Comparison of ENCODE assay signal across 1 cellular context in the genomic region with DNA sequence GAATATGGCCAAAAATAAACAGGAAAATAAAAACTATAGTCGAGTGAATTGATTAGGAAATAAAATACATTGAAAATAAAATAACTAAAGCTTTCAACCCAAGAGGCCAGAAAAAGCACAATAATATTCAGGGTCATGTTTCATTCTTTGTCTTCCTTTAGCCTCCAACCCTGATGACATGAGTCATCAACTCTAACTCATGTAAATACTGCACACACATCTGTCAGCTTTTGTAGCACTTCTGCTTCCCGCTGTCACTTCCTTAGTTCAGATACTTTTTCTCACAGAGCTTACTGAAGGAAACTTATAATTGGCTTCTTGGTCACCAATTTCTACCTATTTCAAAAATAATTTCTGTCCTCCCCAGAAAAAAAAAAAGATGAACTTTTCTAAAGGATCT.
TF ChIP-seq lines count a peak whose summit lies in the region.

No MANE protein-coding gene starts in this region.

TF ChIP-seq in K562, 482 proteins besides CTCF, POLR2A, EP300 and RAD21 (continued from another document and continues in another):
- TF ChIP-seq GTF3C2 (IDR thresholded peaks at IDR 0.05; ENCODE audit: borderline replicate concordance, extremely low read depth, insufficient read length) = no peak
- no peak for TF ChIP-seq XRCC3 (IDR thresholded peaks at IDR 0.05)
- no peak for TF ChIP-seq BRCA1 (IDR thresholded peaks at IDR 0.05)
- no peak for TF ChIP-seq BRCA1 (CRISPR knock-in tag; IDR thresholded peaks at IDR 0.05)
- no peak for TF ChIP-seq HMGN3 (IDR thresholded peaks at IDR 0.05; ENCODE audit: borderline replicate concordance, extremely low read depth, insufficient read length, low read depth, low read length)
- no peak for TF ChIP-seq HIVEP1 (CRISPR knock-in tag; IDR thresholded peaks at IDR 0.05)
- TF ChIP-seq, protein P1, sequence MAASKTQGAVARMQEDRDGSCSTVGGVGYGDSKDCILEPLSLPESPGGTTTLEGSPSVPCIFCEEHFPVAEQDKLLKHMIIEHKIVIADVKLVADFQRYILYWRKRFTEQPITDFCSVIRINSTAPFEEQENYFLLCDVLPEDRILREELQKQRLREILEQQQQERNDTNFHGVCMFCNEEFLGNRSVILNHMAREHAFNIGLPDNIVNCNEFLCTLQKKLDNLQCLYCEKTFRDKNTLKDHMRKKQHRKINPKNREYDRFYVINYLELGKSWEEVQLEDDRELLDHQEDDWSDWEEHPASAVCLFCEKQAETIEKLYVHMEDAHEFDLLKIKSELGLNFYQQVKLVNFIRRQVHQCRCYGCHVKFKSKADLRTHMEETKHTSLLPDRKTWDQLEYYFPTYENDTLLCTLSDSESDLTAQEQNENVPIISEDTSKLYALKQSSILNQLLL (CRISPR knock-in tag; IDR thresholded peaks at IDR 0.05; ENCODE audit: borderline replicate concordance) = no peak
- no peak for TF ChIP-seq DMBX1 (CRISPR knock-in tag; IDR thresholded peaks at IDR 0.05; ENCODE audit: borderline replicate concordance)
- TF ChIP-seq XRCC4 (IDR thresholded peaks at IDR 0.05; ENCODE audit: extremely low read depth, insufficient read depth, insufficient read length) = no peak
- TF ChIP-seq ZNF212 (CRISPR knock-in tag; IDR thresholded peaks at IDR 0.05) = no peak
- no peak for TF ChIP-seq FOXP1 (CRISPR knock-in tag; IDR thresholded peaks at IDR 0.05)
- no peak for TF ChIP-seq CHCHD3 (CRISPR knock-in tag; IDR thresholded peaks at IDR 0.05)
- peak; percentile 88 for TF ChIP-seq SOX6 (IDR thresholded peaks at IDR 0.05)
- TF ChIP-seq NCOA4 (IDR thresholded peaks at IDR 0.05; ENCODE audit: partially characterized antibody) = no peak
- no peak for TF ChIP-seq ELF4 (CRISPR knock-in tag; IDR thresholded peaks at IDR 0.05)
- TF ChIP-seq POLR2B (IDR thresholded peaks at IDR 0.05; ENCODE audit: low read depth, partially characterized antibody) = no peak
- no peak for TF ChIP-seq ZBTB17 (CRISPR knock-in tag; IDR thresholded peaks at IDR 0.05)
- no peak for TF ChIP-seq MCM2 (IDR thresholded peaks at IDR 0.05; ENCODE audit: low read depth)
- no peak for TF ChIP-seq SMC3 (conservative IDR thresholded peaks at IDR 0.05; ENCODE audit: insufficient read depth, low read depth, low read length)
- TF ChIP-seq RHOXF2B (CRISPR knock-in tag; conservative IDR thresholded peaks at IDR 0.05) = no peak
- no peak for TF ChIP-seq ZNF639 (CRISPR knock-in tag; conservative IDR thresholded peaks at IDR 0.05 in 1 of 2, IDR thresholded peaks at IDR 0.05 in 1 of 2)
- no peak for TF ChIP-seq ARHGAP35 (IDR thresholded peaks at IDR 0.05; ENCODE audit: partially characterized antibody)
- TF ChIP-seq ZNF165 (CRISPR knock-in tag; IDR thresholded peaks at IDR 0.05; ENCODE audit: borderline replicate concordance) = no peak
- TF ChIP-seq, protein P2, sequence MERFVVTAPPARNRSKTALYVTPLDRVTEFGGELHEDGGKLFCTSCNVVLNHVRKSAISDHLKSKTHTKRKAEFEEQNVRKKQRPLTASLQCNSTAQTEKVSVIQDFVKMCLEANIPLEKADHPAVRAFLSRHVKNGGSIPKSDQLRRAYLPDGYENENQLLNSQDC (CRISPR knock-in tag; IDR thresholded peaks at IDR 0.05) = no peak
- TF ChIP-seq NR2C2 (CRISPR knock-in tag; IDR thresholded peaks at IDR 0.05) = no peak
- peak; percentile 63 for TF ChIP-seq NR2C2 (tag; IDR thresholded peaks at IDR 0.05)
- TF ChIP-seq, protein P3, sequence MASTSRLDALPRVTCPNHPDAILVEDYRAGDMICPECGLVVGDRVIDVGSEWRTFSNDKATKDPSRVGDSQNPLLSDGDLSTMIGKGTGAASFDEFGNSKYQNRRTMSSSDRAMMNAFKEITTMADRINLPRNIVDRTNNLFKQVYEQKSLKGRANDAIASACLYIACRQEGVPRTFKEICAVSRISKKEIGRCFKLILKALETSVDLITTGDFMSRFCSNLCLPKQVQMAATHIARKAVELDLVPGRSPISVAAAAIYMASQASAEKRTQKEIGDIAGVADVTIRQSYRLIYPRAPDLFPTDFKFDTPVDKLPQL (IDR thresholded peaks at IDR 0.05; ENCODE audit: extremely low read depth, insufficient read length) = no peak
- no peak for TF ChIP-seq POLR3A (IDR thresholded peaks at IDR 0.05; ENCODE audit: borderline replicate concordance, extremely low read depth, insufficient read depth, insufficient read length)
- TF ChIP-seq MED1 (CRISPR knock-in tag; IDR thresholded peaks at IDR 0.05; ENCODE audit: borderline replicate concordance) = no peak
- TF ChIP-seq TGIF2 (CRISPR knock-in tag; IDR thresholded peaks at IDR 0.05) = no peak
- TF ChIP-seq, protein P4, sequence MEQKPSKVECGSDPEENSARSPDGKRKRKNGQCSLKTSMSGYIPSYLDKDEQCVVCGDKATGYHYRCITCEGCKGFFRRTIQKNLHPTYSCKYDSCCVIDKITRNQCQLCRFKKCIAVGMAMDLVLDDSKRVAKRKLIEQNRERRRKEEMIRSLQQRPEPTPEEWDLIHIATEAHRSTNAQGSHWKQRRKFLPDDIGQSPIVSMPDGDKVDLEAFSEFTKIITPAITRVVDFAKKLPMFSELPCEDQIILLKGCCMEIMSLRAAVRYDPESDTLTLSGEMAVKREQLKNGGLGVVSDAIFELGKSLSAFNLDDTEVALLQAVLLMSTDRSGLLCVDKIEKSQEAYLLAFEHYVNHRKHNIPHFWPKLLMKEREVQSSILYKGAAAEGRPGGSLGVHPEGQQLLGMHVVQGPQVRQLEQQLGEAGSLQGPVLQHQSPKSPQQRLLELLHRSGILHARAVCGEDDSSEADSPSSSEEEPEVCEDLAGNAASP (IDR thresholded peaks at IDR 0.05) = no peak
- no peak for TF ChIP-seq ZNF121 (CRISPR knock-in tag; conservative IDR thresholded peaks at IDR 0.05)
- TF ChIP-seq ILF3 (IDR thresholded peaks at IDR 0.05; ENCODE audit: borderline replicate concordance) = no peak
- peak; percentile 64 for TF ChIP-seq ZFP36 (IDR thresholded peaks at IDR 0.05; ENCODE audit: low read depth, low read length, partially characterized antibody)
- TF ChIP-seq SAP30 (IDR thresholded peaks at IDR 0.05; ENCODE audit: borderline replicate concordance, insufficient read depth, low read depth, low read length, poor library complexity, severe bottlenecking) = no peak
- no peak for TF ChIP-seq CBX5 (IDR thresholded peaks at IDR 0.05; ENCODE audit: borderline replicate concordance, low read depth)
- peak; percentile 47 for TF ChIP-seq FOS (IDR thresholded peaks at IDR 0.05; ENCODE audit: extremely low read depth, insufficient read length)
- TF ChIP-seq MCM5 (IDR thresholded peaks at IDR 0.05; ENCODE audit: low read depth) = no peak
- no peak for TF ChIP-seq FOXP4 (CRISPR knock-in tag; IDR thresholded peaks at IDR 0.05; ENCODE audit: borderline replicate concordance)
- TF ChIP-seq, protein P5, sequence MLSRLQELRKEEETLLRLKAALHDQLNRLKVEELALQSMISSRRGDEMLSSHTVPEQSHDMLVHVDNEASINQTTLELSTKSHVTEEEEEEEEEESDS (CRISPR knock-in tag; IDR thresholded peaks at IDR 0.05) = no peak
- TF ChIP-seq GTF2A2 (tag; IDR thresholded peaks at IDR 0.05) = no peak
- TF ChIP-seq TCF3 (CRISPR knock-in tag; IDR thresholded peaks at IDR 0.05) = no peak
- no peak for TF ChIP-seq BMI1 (IDR thresholded peaks at IDR 0.05; ENCODE audit: low read length)
- TF ChIP-seq NCOA1 (IDR thresholded peaks at IDR 0.05; ENCODE audit: low read depth) = no peak
- TF ChIP-seq MAZ (CRISPR knock-in tag; conservative IDR thresholded peaks at IDR 0.05 in 1 of 2, IDR thresholded peaks at IDR 0.05 in 1 of 2) = no peak
- no peak for TF ChIP-seq KLF16 (IDR thresholded peaks at IDR 0.05)
- TF ChIP-seq RERE (CRISPR knock-in tag; IDR thresholded peaks at IDR 0.05; ENCODE audit: borderline replicate concordance) = no peak
- TF ChIP-seq ZNF280B (CRISPR knock-in tag; IDR thresholded peaks at IDR 0.05) = no peak
- peak; percentile 76; the same call in 1 of the 2 replicates for TF ChIP-seq EHMT2 (IDR thresholded peaks at IDR 0.05)
